In genomic region chr7:145156834-145157233, GRCh38 we compare ENCODE assay signal across 14 cellular contexts.
"Had no signal": no experiment of that assay in that cellular context is flagged by ENCODE, and none has a peak within 500 bp of the region (broad histone marks: within the 10 kb centered on the region; RNA-seq: fewer than 3 reads in every experiment).

No MANE protein-coding gene starts in this region.

- H3K4me2 ChIP-seq: neural progenitor cell had no signal

- H3K9me3 ChIP-seq: body of pancreas, right atrium auricular region, tibial artery had no signal

- H3K27ac ChIP-seq: body of pancreas, dorsolateral prefrontal cortex, neural progenitor cell, right atrium auricular region, tibial artery had no signal

- H3K27me3 ChIP-seq: body of pancreas, neural progenitor cell, right atrium auricular region, tibial artery had no signal

- H3K4me1 ChIP-seq: body of pancreas, neural progenitor cell, right atrium auricular region, tibial artery had no signal

- H3K9ac ChIP-seq: neural progenitor cell had no signal

- H3K36me3 ChIP-seq: neural progenitor cell, right atrium auricular region, tibial artery had no signal

- H2AFZ ChIP-seq: neural progenitor cell had no signal

- DNase-seq: activated CD4-positive, alpha-beta T cell treated with anti-CD3 and anti-CD28 coated beads, Interleukin-2, amount 10 ng/mL, durations not matched to agents 7 days and 5 days; activated CD8-positive, alpha-beta T cell treated with anti-CD3 and anti-CD28 coated beads, Interleukin-2, amount 10 ng/mL, durations not matched to agents 7 days and 5 days; activated naive CD4-positive, alpha-beta T cell treated with anti-CD3 and anti-CD28 coated beads for 36 hours; activated T-cell treated with anti-CD3 and anti-CD28 coated beads, Interleukin-2, amount 50 U/mL, for 24 hours; body of pancreas; dorsolateral prefrontal cortex; foreskin fibroblast; stimulated activated CD4-positive, alpha-beta T cell treated with anti-CD3 and anti-CD28 coated beads, Interleukin-12 subunit alpha, Interleukin-12 subunit beta, amount 100 ng/mL, for 4 hours; stimulated activated CD4-positive, alpha-beta T cell treated with anti-CD3 and anti-CD28 coated beads, Interleukin-1b, Interleukin-23, amount 100 ng/mL, for 48 hours; stimulated activated naive CD8-positive, alpha-beta T cell treated with anti-CD3 and anti-CD28 coated beads, Interleukin-15, Interleukin-2, amounts not matched to agents 100 U/mL and 50 U/mL, for 24 hours; substantia nigra; tibial artery had no signal

- H3K4me3 ChIP-seq: body of pancreas, dorsolateral prefrontal cortex, neural progenitor cell, right atrium auricular region, tibial artery had no signal
